ENCODE assay signal across 7 cellular contexts in the genomic region with DNA sequence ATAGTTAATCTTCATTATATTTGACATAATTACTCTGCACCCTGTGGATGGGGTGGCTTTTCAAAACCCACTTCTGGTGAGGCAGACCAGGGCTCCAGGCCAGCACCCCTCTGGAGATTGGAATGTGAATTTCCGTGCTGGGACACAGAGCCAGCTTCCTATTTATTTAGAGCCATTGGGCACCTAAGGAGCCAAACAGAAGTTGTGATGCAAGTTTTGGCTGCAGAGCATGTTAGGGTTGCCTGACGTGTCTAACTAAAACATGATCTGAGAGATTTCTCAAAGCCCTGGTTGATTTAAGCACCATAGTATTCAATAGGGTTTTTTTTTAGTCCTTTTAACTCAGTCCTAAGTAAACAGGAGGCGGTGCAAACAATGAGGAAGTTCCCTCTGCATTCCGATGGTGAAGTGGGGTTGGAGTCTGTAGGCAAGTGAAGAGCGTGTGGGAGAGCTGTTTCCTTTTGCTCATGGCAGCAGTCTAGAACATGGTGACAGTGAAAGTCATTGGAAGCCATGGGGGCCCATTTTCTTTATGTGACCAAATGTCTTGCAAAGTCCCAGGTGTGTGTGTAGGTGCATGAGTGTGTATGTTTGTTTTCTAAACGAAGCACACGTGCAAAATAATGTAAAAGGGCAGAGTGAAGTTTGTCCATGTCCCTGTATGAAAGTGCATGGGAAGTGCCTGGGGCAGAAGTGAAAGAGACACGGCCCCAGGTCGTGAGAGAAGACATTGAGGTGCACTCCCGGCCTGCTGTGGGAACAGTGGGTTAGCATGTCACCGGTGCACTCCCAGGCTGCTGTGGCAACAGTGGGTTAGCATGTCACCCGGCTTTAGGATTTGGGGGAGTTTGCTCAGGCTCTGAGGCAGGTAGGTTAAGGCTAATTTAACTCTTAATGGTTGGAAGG.
DNase-seq lines count a peak whose midpoint lies in the region; ATAC-seq and TF ChIP-seq lines count a peak whose summit lies in the region.

No MANE protein-coding gene starts in this region.

- WGBS in ectodermal cell, 2 experiments, result 38 to 41% methylated on average over 12 of the region's 12 CpGs
- 26 to 27% methylated on average over 12 of the region's 12 CpGs for WGBS in aorta, 2 donors

- H3K4me1 ChIP-seq in ectodermal cell (ENCODE audit: control insufficient read depth, insufficient read depth, low read length) (peaks cover 16% of the 10 kb centered on the region), aorta (ENCODE audit: control insufficient read depth in 1 of 2, insufficient read depth in 2 of 2, low read length in 2 of 2) (no peaks in the 10 kb centered on the region)

- H3K4me3 ChIP-seq in ectodermal cell (ENCODE audit: insufficient read depth, low read depth, low read length) (no peak overlapping the region), aorta (ENCODE audit: low read length in 2 of 2) (no peak overlapping the region)

- H3K9me3 ChIP-seq in T-helper 17 cell (ENCODE audit: control insufficient read depth, low read length, poor library complexity, severe bottlenecking) (no peaks in the 10 kb centered on the region), ectodermal cell (ENCODE audit: control insufficient read depth, low read length) (no peaks in the 10 kb centered on the region), aorta (ENCODE audit: control insufficient read depth, low read length) (no peaks in the 10 kb centered on the region)

- H3K36me3 ChIP-seq in ectodermal cell (ENCODE audit: control insufficient read depth, insufficient read depth, low read length) (no peaks in the 10 kb centered on the region), aorta (ENCODE audit: control insufficient read depth in 1 of 2, insufficient read depth in 2 of 2, low read length in 1 of 2) (no peaks in the 10 kb centered on the region)

- H3K27me3 ChIP-seq in ectodermal cell (ENCODE audit: control insufficient read depth, insufficient read depth, low read length, poor library complexity, severe bottlenecking) (no peaks in the 10 kb centered on the region), aorta (ENCODE audit: control insufficient read depth in 1 of 2, insufficient read depth in 2 of 2, low read length in 1 of 2) (no peaks in the 10 kb centered on the region)

- H3K27ac Mint-ChIP-seq in T-helper 17 cell (peak overlapping the region; percentile 96), mesothelial cell of epicardium (peak overlapping the region; percentile 62)

- H3K4me3 Mint-ChIP-seq in T-helper 17 cell, result peak overlapping the region; percentile 93
- peak overlapping the region; percentile 4 for H3K4me3 Mint-ChIP-seq in mesothelial cell of epicardium

- peaks cover 62% of the 10 kb centered on the region for H3K4me1 Mint-ChIP-seq in T-helper 17 cell
- H3K4me1 Mint-ChIP-seq in mesothelial cell of epicardium, result peaks cover 24% of the 10 kb centered on the region

- ATAC-seq in GM18511 (IDR thresholded peaks at IDR 0.05; ENCODE audit: unreplicated experiment) (peak; percentile 60), HG03039 (IDR thresholded peaks at IDR 0.05; ENCODE audit: unreplicated experiment) (peak; percentile 49), T-helper 17 cell (peak; percentile 73), aorta (ENCODE audit: low FRiP score) (peak; percentile 64), GM18873 (IDR thresholded peaks at IDR 0.05; ENCODE audit: low FRiP score, unreplicated experiment) (no peak)

- no peak for TF ChIP-seq CTCF in mesothelial cell of epicardium (IDR thresholded peaks at IDR 0.05; ENCODE audit: unreplicated experiment)

- H3K27me3 Mint-ChIP-seq in T-helper 17 cell (no peaks in the 10 kb centered on the region), mesothelial cell of epicardium (ENCODE audit: low read depth) (no peaks in the 10 kb centered on the region)

- DNase-seq in T-helper 17 cell, result peak in 2 of 3 donors; percentile 24 to 25
- DNase-seq in mesothelial cell of epicardium (ENCODE audit: low spot score in 2 of 2, unreplicated experiment in 2 of 2), result no peak
- DNase-seq in aorta, result no peak

- H3K36me3 Mint-ChIP-seq in T-helper 17 cell (ENCODE audit: low read depth), result peaks cover 6% of the 10 kb centered on the region
- H3K36me3 Mint-ChIP-seq in mesothelial cell of epicardium, result no peaks in the 10 kb centered on the region

- intact Hi-C loops in aorta (cut with DNase I), result no loop called here

- no peaks in the 10 kb centered on the region for H3K9me3 Mint-ChIP-seq in mesothelial cell of epicardium

- H3K27ac ChIP-seq in ectodermal cell (ENCODE audit: insufficient read depth, low read depth, low read length, poor library complexity, severe bottlenecking) (peak overlapping the region; percentile 11), aorta (ENCODE audit: low read depth in 1 of 2, low read length in 2 of 2) (no peak overlapping the region)

Comparison
In these comparisons a context has a peak if more than half of its experiments do, and no peak if none do; other contexts are left out.
1. DNase-seq: peak in T-helper 17 cell (2 of 3); none in mesothelial cell of epicardium (0 of 2) and aorta (0 of 2).